ENCODE assay signal across 8 cellular contexts in the genomic region with DNA sequence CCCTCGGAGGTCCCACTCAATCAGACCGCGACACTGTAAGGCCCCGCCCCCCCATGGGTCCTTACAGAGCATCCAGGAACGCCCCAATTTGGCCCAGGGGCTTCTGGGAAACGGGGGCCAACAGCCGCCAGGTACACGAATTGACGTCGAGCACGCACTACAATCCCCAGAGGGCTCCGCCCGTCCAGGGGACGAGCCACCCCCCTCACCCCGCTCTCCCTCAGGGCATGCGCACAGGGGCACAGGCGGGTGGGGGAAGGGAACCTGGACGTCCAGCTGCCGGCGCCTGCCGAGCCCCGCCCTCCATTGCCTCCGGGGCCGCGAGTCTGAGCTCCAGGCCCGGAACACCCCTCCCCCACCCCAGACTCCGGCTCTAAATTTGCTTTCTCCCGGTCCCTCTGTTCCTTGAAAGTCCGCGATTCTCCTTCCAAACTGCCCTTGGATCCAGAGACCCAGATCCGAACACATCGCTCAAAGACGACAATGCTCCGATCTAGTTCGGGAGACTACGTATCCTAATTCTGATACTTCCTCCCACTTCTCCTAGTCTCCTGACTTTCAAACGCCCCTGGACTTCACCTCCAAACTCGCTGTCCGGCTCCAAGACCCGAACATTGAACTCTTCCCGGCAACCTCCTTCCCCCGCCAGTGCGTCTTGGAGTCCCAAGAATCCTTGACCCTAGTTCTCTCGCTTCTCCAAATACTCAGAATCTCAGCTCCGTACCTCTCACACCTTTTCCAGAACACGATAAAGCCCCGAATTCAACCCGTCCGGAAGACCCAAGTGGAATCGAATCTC. TPM values are rescaled to one million over a fixed set of nuclear protein-coding genes. Genes with fewer than 3 reads are reported as not detected.
DNase-seq lines count a peak whose midpoint lies in the region; ATAC-seq and TF ChIP-seq lines count a peak whose summit lies in the region.

No MANE protein-coding gene starts in this region.

- WGBS in gastroesophageal sphincter (ENCODE audit: low coverage in 1 of 2), 2 donors: 0 to 1% methylated on average over 16 to 34 of the region's 50 CpGs

- no peaks in the 10 kb centered on the region for H3K9me3 Mint-ChIP-seq in activated naive CD4-positive, alpha-beta T cell treated with anti-CD3 and anti-CD28 coated beads, Interleukin-2, amount 10 ng/mL, durations not matched to agents 7 days and 5 days

- peaks cover 0 to 50% (median 18%) of the 10 kb centered on the region in 3 donors for H3K4me1 ChIP-seq in gastroesophageal sphincter

- in situ Hi-C loops in SK-MEL-5 (cut with HindIII; ENCODE audit: low pct_unique_long_range_greater_than_20kb, low sequenced_read_pairs): no loop called here

- H3K4me1 Mint-ChIP-seq in activated naive CD4-positive, alpha-beta T cell treated with anti-CD3 and anti-CD28 coated beads, Interleukin-2, amount 10 ng/mL, durations not matched to agents 7 days and 5 days: peaks cover 19% of the 10 kb centered on the region

- H3K27me3 ChIP-seq in gastroesophageal sphincter: no peaks in the 10 kb centered on the region

- TF ChIP-seq CTCF in HFF-Myc (IDR thresholded peaks at IDR 0.05; ENCODE audit: low read depth, low read length, missing control alignments) (no peak), gastroesophageal sphincter (IDR thresholded peaks at IDR 0.05) (peak in 1 of 4 experiments; percentile 12)

- H3K36me3 Mint-ChIP-seq in activated naive CD4-positive, alpha-beta T cell treated with anti-CD3 and anti-CD28 coated beads, Interleukin-2, amount 10 ng/mL, durations not matched to agents 7 days and 5 days: peaks cover 18% of the 10 kb centered on the region

- H3K27ac Mint-ChIP-seq in activated naive CD4-positive, alpha-beta T cell treated with anti-CD3 and anti-CD28 coated beads, Interleukin-2, amount 10 ng/mL, durations not matched to agents 7 days and 5 days: peak overlapping the region; percentile 97

- peaks cover 4% of the 10 kb centered on the region for H3K27me3 Mint-ChIP-seq in activated naive CD4-positive, alpha-beta T cell treated with anti-CD3 and anti-CD28 coated beads, Interleukin-2, amount 10 ng/mL, durations not matched to agents 7 days and 5 days

- H3K27ac ChIP-seq in gastroesophageal sphincter: peak overlapping the region; percentile 93 to 98 (median 98)

- CTCF ChIA-PET in activated naive CD4-positive, alpha-beta T cell treated with anti-CD3 and anti-CD28 coated beads, Interleukin-2, amount 10 ng/mL, durations not matched to agents 7 days and 5 days (lab: Charles Lee): interaction anchor here (0.7 to 1.8 kb wide), 5 partner anchors 16 to 138 kb away, joined by 3 to 10 read pairs (median 4); a partner anchor contains a TSS

- peak overlapping the region; percentile 97 for H3K4me3 Mint-ChIP-seq in activated naive CD4-positive, alpha-beta T cell treated with anti-CD3 and anti-CD28 coated beads, Interleukin-2, amount 10 ng/mL, durations not matched to agents 7 days and 5 days

- H3K36me3 ChIP-seq in gastroesophageal sphincter: peaks cover 0 to 43% of the 10 kb centered on the region in 2 donors

- H3K4me3 ChIP-seq in HFF-Myc (replicated peaks; ENCODE audit: low read depth, low read length) (peak overlapping the region; percentile 95), gastroesophageal sphincter (peak overlapping the region; percentile 75 to 95)

- peak; percentile 89 for ATAC-seq in gastroesophageal sphincter

- H3K9me3 ChIP-seq in gastroesophageal sphincter: no peaks in the 10 kb centered on the region

- TF ChIP-seq POLR2A in gastroesophageal sphincter (IDR thresholded peaks at IDR 0.05): peak; percentile 26 to 44

- DNase-seq in GF-D8 (lab: John Stamatoyannopoulos, UW): peak; percentile 99
- peak; percentile 99 for DNase-seq in HFF-Myc (ENCODE audit: extremely low read depth, low read depth)
- DNase-seq in NAMALWA (ENCODE audit: low spot score): peak; percentile 100
- peak; percentile 99 for DNase-seq in SK-MEL-5 (ENCODE audit: low read depth, low spot score)
- peak; percentile 100 for DNase-seq in activated naive CD4-positive, alpha-beta T cell treated with anti-CD3 and anti-CD28 coated beads, Interleukin-2, amount 10 ng/mL, durations not matched to agents 7 days and 5 days
- DNase-seq in non-pigmented ciliary epithelial cell (ENCODE audit: low read depth): peak; percentile 97
- DNase-seq in superior temporal gyrus (ENCODE audit: extremely low spot score): peak; percentile 97

- TF ChIP-seq EP300 in gastroesophageal sphincter (IDR thresholded peaks at IDR 0.05): peak; percentile 11

RNA-seq across cellular contexts. Expression of a gene that starts 0.8 kb away (rescaled TPM):
- total RNA-seq in SK-MEL-5 (2014; rRNA removed; shearing (Covaris generic)): 10.8 and 12.8 TPM in 2 replicates
- polyA plus RNA-seq in SK-MEL-5 (2015; cell fraction: cytosol; rRNA removed): 11.7 and 12.8 TPM in 2 replicates
- polyA plus RNA-seq in SK-MEL-5 (2015; cell fraction: nucleus; rRNA removed): 3.4 and 6.7 TPM in 2 replicates
- 10 to 100 TPM; 22.1 to 30.2 (median 26.4) TPM for total RNA-seq in gastroesophageal sphincter

RNA-seq across cellular contexts. Expression of a gene that starts 17.5 kb away (rescaled TPM):
- total RNA-seq in SK-MEL-5 (2014; rRNA removed; shearing (Covaris generic)): 6.6 and 8.9 TPM in 2 replicates
- 5.7 and 11.8 TPM in 2 replicates for polyA plus RNA-seq in SK-MEL-5 (2015; cell fraction: cytosol; rRNA removed)
- polyA plus RNA-seq in SK-MEL-5 (2015; cell fraction: nucleus; rRNA removed): 2.2 and 3.2 TPM in 2 replicates
- total RNA-seq in gastroesophageal sphincter: 10 to 100 TPM; 16.6 to 22.1 (median 18.9) TPM

RNA-seq across cellular contexts. Expression of a gene that starts 22.2 kb away (rescaled TPM):
- 104 and 110 TPM in 2 replicates for total RNA-seq in SK-MEL-5 (2014; rRNA removed; shearing (Covaris generic))
- polyA plus RNA-seq in SK-MEL-5 (2015; cell fraction: cytosol; rRNA removed): 139 and 167 TPM in 2 replicates
- 24.0 TPM in 2 replicates for polyA plus RNA-seq in SK-MEL-5 (2015; cell fraction: nucleus; rRNA removed)
- 100 to 1,000 TPM; 146 to 209 (median 164) TPM for total RNA-seq in gastroesophageal sphincter

RNA-seq across cellular contexts. Expression of a gene that starts 23.5 kb away (rescaled TPM):
- 0.32 and 0.53 TPM in 2 replicates for total RNA-seq in SK-MEL-5 (2014; rRNA removed; shearing (Covaris generic))
- polyA plus RNA-seq in SK-MEL-5 (2015; cell fraction: cytosol; rRNA removed): 0.16 and 0.55 TPM in 2 replicates
- 0.09 and 0.70 TPM in 2 replicates for polyA plus RNA-seq in SK-MEL-5 (2015; cell fraction: nucleus; rRNA removed)
- total RNA-seq in gastroesophageal sphincter: 1 to 10 TPM; 4.7 to 9.4 (median 5.9) TPM

RNA-seq across cellular contexts. Expression of a gene that starts 30.2 kb away (rescaled TPM):
- total RNA-seq in SK-MEL-5 (2014; rRNA removed; shearing (Covaris generic)): 0.95 and 1.1 TPM in 2 replicates
- 1.3 TPM in 2 replicates for polyA plus RNA-seq in SK-MEL-5 (2015; cell fraction: cytosol; rRNA removed)
- polyA plus RNA-seq in SK-MEL-5 (2015; cell fraction: nucleus; rRNA removed): 0.77 and 1.1 TPM in 2 replicates
- total RNA-seq in gastroesophageal sphincter: 10 to 100 TPM in 1 of 4 donors, 1 to 10 TPM in 3; 4.5 to 12.7 (median 6.7) TPM

Comparison
In these comparisons a context has a peak if more than half of its experiments do, and no peak if none do; other contexts are left out.
1. Peak in every context shown above with its lines: DNase-seq, ATAC-seq, H3K4me3 ChIP-seq and H3K27ac ChIP-seq.